Comparison of ENCODE assay signal across 26 cellular contexts in the genomic region with DNA sequence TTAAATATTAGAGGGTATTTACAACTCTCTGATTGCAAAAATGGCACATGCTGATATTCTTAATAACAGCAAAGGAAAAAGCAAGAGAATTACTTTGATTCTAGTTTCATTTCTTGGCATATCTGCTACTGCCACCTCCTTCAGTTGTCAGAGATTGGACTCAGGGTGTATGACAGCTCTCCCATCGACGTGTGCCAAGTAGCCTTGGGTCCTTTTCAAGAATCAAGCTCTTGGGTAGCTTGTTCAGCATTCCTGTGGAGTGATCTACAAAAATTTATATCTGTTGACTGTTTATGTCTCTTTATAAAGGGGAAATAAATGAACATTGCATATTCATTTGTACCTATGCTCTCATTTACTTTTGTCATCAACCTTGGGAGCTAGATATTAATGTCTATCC.
A peak's percentile ranks its signal among the peaks of the same experiment; 100 is the strongest.
DNase-seq lines count a peak whose midpoint lies in the region; ATAC-seq, FAIRE-seq and TF ChIP-seq lines count a peak whose summit lies in the region.
"Had no signal": no experiment of that assay in that cellular context is flagged by ENCODE, and none has a peak within 500 bp of the region (broad histone marks: within the 10 kb centered on the region; RNA-seq: fewer than 3 reads in every experiment).

No MANE protein-coding gene starts in this region.

- H3K27me3 ChIP-seq in astrocyte (ENCODE audit: insufficient read depth, low read length), result no peaks in the 10 kb centered on the region
- H3K27me3 ChIP-seq: tibial artery had no signal

- H4K20me1 ChIP-seq in astrocyte (ENCODE audit: insufficient read depth, low read length), result no peaks in the 10 kb centered on the region

- no peaks in the 10 kb centered on the region for H3K79me2 ChIP-seq in astrocyte (ENCODE audit: insufficient read depth, low read length)

- DNase-seq in A172 (ENCODE audit: low spot score), result peak; percentile 14
- DNase-seq in H54 (ENCODE audit: insufficient read length, low spot score), result no peak
- peak; percentile 74 for DNase-seq in astrocyte (ENCODE audit: low read depth)
- peak in 1 of 2 donors; percentile 50 for DNase-seq in foreskin fibroblast
- DNase-seq in GM13976 (ENCODE audit: low spot score), result no peak
- no peak for DNase-seq in substantia nigra (lab: John Stamatoyannopoulos, UW)
- DNase-seq: activated CD4-positive, CD25-positive, alpha-beta regulatory T cell treated with anti-CD3 and anti-CD28 coated beads, Interleukin-2, amount 50 U/mL, for 72 hours; activated CD8-positive, alpha-beta memory T cell treated with anti-CD3 and anti-CD28 coated beads, Interleukin-2, amount 10 ng/mL, durations not matched to agents 7 days and 5 days; CD4-positive, alpha-beta T cell; cerebellar nuclear complex; DMS79; Karpas-422; NCI-H1417; NCI-H82; retina; stimulated activated CD4-positive, alpha-beta T cell treated with anti-CD3 and anti-CD28 coated beads, Interleukin-15, amount 100 ng/mL, for 24 hours; T1000; tibial artery had no signal

- H3K27me3 Mint-ChIP-seq in astrocyte (ENCODE audit: low read depth, unreplicated experiment), result no peaks in the 10 kb centered on the region
- H3K27me3 Mint-ChIP-seq: activated CD8-positive, alpha-beta memory T cell treated with anti-CD3 and anti-CD28 coated beads, Interleukin-2, amount 10 ng/mL, durations not matched to agents 7 days and 5 days; activated T-helper 17 cell treated with anti-CD3 and anti-CD28 coated beads, Interleukin-2, amount 50 U/mL, for 72 hours; CD4-positive, alpha-beta T cell; memory B cell; stimulated activated memory B cell treated with anti-CD40 and anti-IgM and Interleukin-4, amounts not matched to agents 10 μg/mL and 1 μg/mL and 100 μg/mL, for 72 hours had no signal

- no peak overlapping the region for H3K4me3 Mint-ChIP-seq in astrocyte (ENCODE audit: unreplicated experiment)
- H3K4me3 Mint-ChIP-seq: activated CD8-positive, alpha-beta memory T cell treated with anti-CD3 and anti-CD28 coated beads, Interleukin-2, amount 10 ng/mL, durations not matched to agents 7 days and 5 days; activated T-helper 17 cell treated with anti-CD3 and anti-CD28 coated beads, Interleukin-2, amount 50 U/mL, for 72 hours; CD4-positive, alpha-beta T cell; memory B cell; nephron; stimulated activated memory B cell treated with anti-CD40 and anti-IgM and Interleukin-4, amounts not matched to agents 10 μg/mL and 1 μg/mL and 100 μg/mL, for 72 hours had no signal

- ATAC-seq in HG03378 (IDR thresholded peaks at IDR 0.05; ENCODE audit: unreplicated experiment) (no peak), GM21526 (IDR thresholded peaks at IDR 0.05; ENCODE audit: low FRiP score, unreplicated experiment) (no peak)
- ATAC-seq: activated CD8-positive, alpha-beta memory T cell treated with anti-CD3 and anti-CD28 coated beads, Interleukin-2, amount 10 ng/mL, durations not matched to agents 7 days and 5 days; activated T-helper 17 cell treated with anti-CD3 and anti-CD28 coated beads, Interleukin-2, amount 50 U/mL, for 72 hours; stimulated activated memory B cell treated with anti-CD40 and anti-IgM and Interleukin-4, amounts not matched to agents 10 μg/mL and 1 μg/mL and 100 μg/mL, for 72 hours had no signal

- H3K36me3 Mint-ChIP-seq in astrocyte (ENCODE audit: low read depth, unreplicated experiment), result no peaks in the 10 kb centered on the region
- H3K36me3 Mint-ChIP-seq: activated CD8-positive, alpha-beta memory T cell treated with anti-CD3 and anti-CD28 coated beads, Interleukin-2, amount 10 ng/mL, durations not matched to agents 7 days and 5 days; memory B cell; stimulated activated memory B cell treated with anti-CD40 and anti-IgM and Interleukin-4, amounts not matched to agents 10 μg/mL and 1 μg/mL and 100 μg/mL, for 72 hours had no signal

- in situ Hi-C loops in GM13976 (cut with MboI; ENCODE audit: low sequenced_read_pairs, unreplicated experiment), result no loop called here

- TF ChIP-seq POLR2A in H54 (IDR thresholded peaks at IDR 0.05; ENCODE audit: low read depth, low read length), result no peak

- H3K27ac ChIP-seq in astrocyte (ENCODE audit: low read depth, low read length) (peak overlapping the region; percentile 85), substantia nigra (ENCODE audit: low read depth, low read length, poor library complexity, severe bottlenecking) (no peak overlapping the region)
- H3K27ac ChIP-seq: SK-N-MC, tibial artery had no signal

- H3K36me3 ChIP-seq in astrocyte (ENCODE audit: insufficient read depth, low read length), result no peaks in the 10 kb centered on the region
- H3K36me3 ChIP-seq: tibial artery had no signal

- H3K9ac ChIP-seq in astrocyte (ENCODE audit: low read length), result peak overlapping the region; percentile 80

- no peaks in the 10 kb centered on the region for H3K9me3 ChIP-seq in astrocyte (ENCODE audit: insufficient read depth, low read depth, low read length)
- H3K9me3 ChIP-seq: tibial artery had no signal

- peak; percentile 88 for FAIRE-seq in H54 (lab: Jason Lieb, UNC)
- peak; percentile 80 for FAIRE-seq in astrocyte (lab: Jason Lieb, UNC)
- FAIRE-seq: A204.1 had no signal

- H3K4me3 ChIP-seq in astrocyte (ENCODE audit: insufficient read depth, low read depth, low read length), result peak overlapping the region; percentile 48
- H3K4me3 ChIP-seq in foreskin fibroblast (ENCODE audit: low read depth in 1 of 2, low read length in 2 of 2), result peak overlapping the region; percentile 10 to 40
- H3K4me3 ChIP-seq: SK-N-MC had no signal

- H3K27ac Mint-ChIP-seq in astrocyte (ENCODE audit: unreplicated experiment), result no peak overlapping the region
- H3K27ac Mint-ChIP-seq: activated CD8-positive, alpha-beta memory T cell treated with anti-CD3 and anti-CD28 coated beads, Interleukin-2, amount 10 ng/mL, durations not matched to agents 7 days and 5 days; activated T-helper 17 cell treated with anti-CD3 and anti-CD28 coated beads, Interleukin-2, amount 50 U/mL, for 72 hours; CD4-positive, alpha-beta T cell; memory B cell; stimulated activated memory B cell treated with anti-CD40 and anti-IgM and Interleukin-4, amounts not matched to agents 10 μg/mL and 1 μg/mL and 100 μg/mL, for 72 hours had no signal

- H2AFZ ChIP-seq in astrocyte (ENCODE audit: low read depth, low read length), result peak overlapping the region; percentile 48

- H3K4me2 ChIP-seq in astrocyte (ENCODE audit: low read length), result peak overlapping the region; percentile 84

- H3K4me1 ChIP-seq in astrocyte (ENCODE audit: insufficient read depth, low read length), result peaks cover 20% of the 10 kb centered on the region

- TF ChIP-seq CTCF in astrocyte (IDR thresholded peaks at IDR 0.05; ENCODE audit: insufficient read depth, low read depth, low read length) (no peak), foreskin fibroblast (IDR thresholded peaks at IDR 0.05; ENCODE audit: low read depth, low read length) (no peak), GM13976 (IDR thresholded peaks at IDR 0.05; ENCODE audit: borderline replicate concordance, control extremely low read depth, extremely low read depth, insufficient read depth, missing control alignments) (no peak)

- H3K4me1 Mint-ChIP-seq in astrocyte (ENCODE audit: low read depth, unreplicated experiment), result peaks cover 9% of the 10 kb centered on the region
- H3K4me1 Mint-ChIP-seq: activated CD8-positive, alpha-beta memory T cell treated with anti-CD3 and anti-CD28 coated beads, Interleukin-2, amount 10 ng/mL, durations not matched to agents 7 days and 5 days; activated T-helper 17 cell treated with anti-CD3 and anti-CD28 coated beads, Interleukin-2, amount 50 U/mL, for 72 hours; memory B cell; stimulated activated memory B cell treated with anti-CD40 and anti-IgM and Interleukin-4, amounts not matched to agents 10 μg/mL and 1 μg/mL and 100 μg/mL, for 72 hours had no signal

- H3K9me3 Mint-ChIP-seq in astrocyte (ENCODE audit: unreplicated experiment), result no peaks in the 10 kb centered on the region
- H3K9me3 Mint-ChIP-seq: nephron had no signal

Comparison
In these comparisons a context has a peak if more than half of its experiments do, and no peak if none do; other contexts are left out.
1. DNase-seq: peak in A172 (single experiment) and astrocyte (single experiment); none in H54 (single experiment), GM13976 (single experiment) and substantia nigra (0 of 49).